In the genomic region with DNA sequence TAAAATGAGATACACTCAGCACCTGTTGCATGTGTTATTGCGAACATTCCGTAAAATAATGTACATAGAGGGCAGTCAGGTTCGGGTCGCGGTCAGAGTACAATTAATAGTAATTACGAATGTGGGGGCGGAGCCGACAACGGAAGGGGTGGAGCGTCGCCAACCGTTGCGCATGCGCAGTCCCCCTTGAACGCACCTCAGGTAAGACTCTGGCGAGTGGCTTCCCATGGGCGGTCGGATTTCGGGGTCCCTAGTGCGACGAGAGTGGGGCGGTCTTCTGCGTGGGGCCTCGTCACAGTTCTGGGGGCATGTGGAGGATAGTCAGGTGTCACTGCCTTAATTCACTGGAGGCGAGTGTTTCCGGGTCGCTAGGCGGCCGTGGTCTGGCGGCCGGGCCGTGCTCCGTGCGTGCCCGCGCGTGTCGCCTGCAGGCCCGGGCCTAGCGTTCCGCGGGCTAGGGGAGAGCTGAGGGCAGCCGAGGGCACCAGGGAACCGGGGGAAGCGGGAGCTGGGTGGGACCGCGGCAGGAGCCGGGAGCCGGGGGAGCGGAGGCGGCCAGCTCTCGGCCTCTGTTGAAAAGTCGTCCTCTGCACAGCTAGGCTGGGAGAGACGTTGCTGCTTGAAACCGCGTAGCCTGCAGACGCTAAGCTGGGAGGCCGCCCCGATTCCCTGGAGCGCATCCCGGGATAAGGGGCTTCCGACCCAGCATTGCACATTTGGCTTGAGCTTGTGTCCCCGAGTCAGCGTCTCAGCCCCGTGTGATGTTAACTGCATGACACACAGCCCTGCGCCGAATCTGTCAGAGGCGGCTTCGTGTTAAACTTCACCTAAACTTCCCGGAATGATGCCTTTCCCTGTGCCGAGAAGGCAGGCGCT, we compare ENCODE assay signal across 1 cellular context.
TF ChIP-seq lines count a peak whose summit lies in the region.

A gene (plus strand): TSS at position 177 of the 876 bp plus-strand sequence. CDS start 3,209 bp downstream, outside the sequence.

TF ChIP-seq in GM12878, 131 proteins besides CTCF, POLR2A, EP300 and RAD21 (continued from another document):
- TF ChIP-seq, protein P1, sequence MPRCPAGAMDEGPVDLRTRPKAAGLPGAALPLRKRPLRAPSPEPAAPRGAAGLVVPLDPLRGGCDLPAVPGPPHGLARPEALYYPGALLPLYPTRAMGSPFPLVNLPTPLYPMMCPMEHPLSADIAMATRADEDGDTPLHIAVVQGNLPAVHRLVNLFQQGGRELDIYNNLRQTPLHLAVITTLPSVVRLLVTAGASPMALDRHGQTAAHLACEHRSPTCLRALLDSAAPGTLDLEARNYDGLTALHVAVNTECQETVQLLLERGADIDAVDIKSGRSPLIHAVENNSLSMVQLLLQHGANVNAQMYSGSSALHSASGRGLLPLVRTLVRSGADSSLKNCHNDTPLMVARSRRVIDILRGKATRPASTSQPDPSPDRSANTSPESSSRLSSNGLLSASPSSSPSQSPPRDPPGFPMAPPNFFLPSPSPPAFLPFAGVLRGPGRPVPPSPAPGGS (IDR thresholded peaks at IDR 0.05; ENCODE audit: borderline replicate concordance, insufficient read depth, low read depth, low read length, poor library complexity, severe bottlenecking): no peak
- peak; percentile 50; the same call in 1 of the 2 replicates for TF ChIP-seq TAF1 (IDR thresholded peaks at IDR 0.05; ENCODE audit: borderline replicate concordance, low read depth, low read length)
- TF ChIP-seq BRCA1 (IDR thresholded peaks at IDR 0.05; ENCODE audit: low read depth, low read length): no peak
- TF ChIP-seq RUNX3 (IDR thresholded peaks at IDR 0.05; ENCODE audit: low read length): peak; percentile 68; the same call in 1 of the 2 replicates
- TF ChIP-seq NFIC (IDR thresholded peaks at IDR 0.05; ENCODE audit: low read depth, low read length): no peak
- TF ChIP-seq, protein P2, sequence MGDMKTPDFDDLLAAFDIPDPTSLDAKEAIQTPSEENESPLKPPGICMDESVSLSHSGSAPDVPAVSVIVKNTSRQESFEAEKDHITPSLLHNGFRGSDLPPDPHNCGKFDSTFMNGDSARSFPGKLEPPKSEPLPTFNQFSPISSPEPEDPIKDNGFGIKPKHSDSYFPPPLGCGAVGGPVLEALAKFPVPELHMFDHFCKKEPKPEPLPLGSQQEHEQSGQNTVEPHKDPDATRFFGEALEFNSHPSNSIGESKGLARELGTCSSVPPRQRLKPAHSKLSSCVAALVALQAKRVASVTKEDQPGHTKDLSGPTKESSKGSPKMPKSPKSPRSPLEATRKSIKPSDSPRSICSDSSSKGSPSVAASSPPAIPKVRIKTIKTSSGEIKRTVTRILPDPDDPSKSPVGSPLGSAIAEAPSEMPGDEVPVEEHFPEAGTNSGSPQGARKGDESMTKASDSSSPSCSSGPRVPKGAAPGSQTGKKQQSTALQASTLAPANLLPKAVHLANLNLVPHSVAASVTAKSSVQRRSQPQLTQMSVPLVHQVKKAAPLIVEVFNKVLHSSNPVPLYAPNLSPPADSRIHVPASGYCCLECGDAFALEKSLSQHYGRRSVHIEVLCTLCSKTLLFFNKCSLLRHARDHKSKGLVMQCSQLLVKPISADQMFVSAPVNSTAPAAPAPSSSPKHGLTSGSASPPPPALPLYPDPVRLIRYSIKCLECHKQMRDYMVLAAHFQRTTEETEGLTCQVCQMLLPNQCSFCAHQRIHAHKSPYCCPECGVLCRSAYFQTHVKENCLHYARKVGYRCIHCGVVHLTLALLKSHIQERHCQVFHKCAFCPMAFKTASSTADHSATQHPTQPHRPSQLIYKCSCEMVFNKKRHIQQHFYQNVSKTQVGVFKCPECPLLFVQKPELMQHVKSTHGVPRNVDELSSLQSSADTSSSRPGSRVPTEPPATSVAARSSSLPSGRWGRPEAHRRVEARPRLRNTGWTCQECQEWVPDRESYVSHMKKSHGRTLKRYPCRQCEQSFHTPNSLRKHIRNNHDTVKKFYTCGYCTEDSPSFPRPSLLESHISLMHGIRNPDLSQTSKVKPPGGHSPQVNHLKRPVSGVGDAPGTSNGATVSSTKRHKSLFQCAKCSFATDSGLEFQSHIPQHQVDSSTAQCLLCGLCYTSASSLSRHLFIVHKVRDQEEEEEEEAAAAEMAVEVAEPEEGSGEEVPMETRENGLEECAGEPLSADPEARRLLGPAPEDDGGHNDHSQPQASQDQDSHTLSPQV (IDR thresholded peaks at IDR 0.05): no peak
- TF ChIP-seq ZNF217 (IDR thresholded peaks at IDR 0.05): 0 out of 2 replicates have a peak, but pooled peaks have one; percentile 25
- TF ChIP-seq NFYA (IDR thresholded peaks at IDR 0.05; ENCODE audit: borderline replicate concordance, low read depth, low read length): no peak
- no peak for TF ChIP-seq TBL1XR1 (IDR thresholded peaks at IDR 0.05; ENCODE audit: low read depth, low read length)
- TF ChIP-seq, protein P3, sequence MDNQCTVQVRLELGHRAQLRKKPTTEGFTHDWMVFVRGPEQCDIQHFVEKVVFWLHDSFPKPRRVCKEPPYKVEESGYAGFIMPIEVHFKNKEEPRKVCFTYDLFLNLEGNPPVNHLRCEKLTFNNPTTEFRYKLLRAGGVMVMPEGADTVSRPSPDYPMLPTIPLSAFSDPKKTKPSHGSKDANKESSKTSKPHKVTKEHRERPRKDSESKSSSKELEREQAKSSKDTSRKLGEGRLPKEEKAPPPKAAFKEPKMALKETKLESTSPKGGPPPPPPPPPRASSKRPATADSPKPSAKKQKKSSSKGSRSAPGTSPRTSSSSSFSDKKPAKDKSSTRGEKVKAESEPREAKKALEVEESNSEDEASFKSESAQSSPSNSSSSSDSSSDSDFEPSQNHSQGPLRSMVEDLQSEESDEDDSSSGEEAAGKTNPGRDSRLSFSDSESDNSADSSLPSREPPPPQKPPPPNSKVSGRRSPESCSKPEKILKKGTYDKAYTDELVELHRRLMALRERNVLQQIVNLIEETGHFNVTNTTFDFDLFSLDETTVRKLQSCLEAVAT (IDR thresholded peaks at IDR 0.05): no peak
- no peak for TF ChIP-seq MYC (IDR thresholded peaks at IDR 0.05; ENCODE audit: insufficient read depth, insufficient read length, insufficient replicate concordance, low read length, severe bottlenecking)
- TF ChIP-seq, protein P4, sequence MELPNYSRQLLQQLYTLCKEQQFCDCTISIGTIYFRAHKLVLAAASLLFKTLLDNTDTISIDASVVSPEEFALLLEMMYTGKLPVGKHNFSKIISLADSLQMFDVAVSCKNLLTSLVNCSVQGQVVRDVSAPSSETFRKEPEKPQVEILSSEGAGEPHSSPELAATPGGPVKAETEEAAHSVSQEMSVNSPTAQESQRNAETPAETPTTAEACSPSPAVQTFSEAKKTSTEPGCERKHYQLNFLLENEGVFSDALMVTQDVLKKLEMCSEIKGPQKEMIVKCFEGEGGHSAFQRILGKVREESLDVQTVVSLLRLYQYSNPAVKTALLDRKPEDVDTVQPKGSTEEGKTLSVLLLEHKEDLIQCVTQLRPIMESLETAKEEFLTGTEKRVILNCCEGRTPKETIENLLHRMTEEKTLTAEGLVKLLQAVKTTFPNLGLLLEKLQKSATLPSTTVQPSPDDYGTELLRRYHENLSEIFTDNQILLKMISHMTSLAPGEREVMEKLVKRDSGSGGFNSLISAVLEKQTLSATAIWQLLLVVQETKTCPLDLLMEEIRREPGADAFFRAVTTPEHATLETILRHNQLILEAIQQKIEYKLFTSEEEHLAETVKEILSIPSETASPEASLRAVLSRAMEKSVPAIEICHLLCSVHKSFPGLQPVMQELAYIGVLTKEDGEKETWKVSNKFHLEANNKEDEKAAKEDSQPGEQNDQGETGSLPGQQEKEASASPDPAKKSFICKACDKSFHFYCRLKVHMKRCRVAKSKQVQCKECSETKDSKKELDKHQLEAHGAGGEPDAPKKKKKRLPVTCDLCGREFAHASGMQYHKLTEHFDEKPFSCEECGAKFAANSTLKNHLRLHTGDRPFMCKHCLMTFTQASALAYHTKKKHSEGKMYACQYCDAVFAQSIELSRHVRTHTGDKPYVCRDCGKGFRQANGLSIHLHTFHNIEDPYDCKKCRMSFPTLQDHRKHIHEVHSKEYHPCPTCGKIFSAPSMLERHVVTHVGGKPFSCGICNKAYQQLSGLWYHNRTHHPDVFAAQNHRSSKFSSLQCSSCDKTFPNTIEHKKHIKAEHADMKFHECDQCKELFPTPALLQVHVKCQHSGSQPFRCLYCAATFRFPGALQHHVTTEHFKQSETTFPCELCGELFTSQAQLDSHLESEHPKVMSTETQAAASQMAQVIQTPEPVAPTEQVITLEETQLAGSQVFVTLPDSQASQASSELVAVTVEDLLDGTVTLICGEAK (IDR thresholded peaks at IDR 0.05; ENCODE audit: borderline replicate concordance): peak; percentile 70; the same call in 1 of the 2 replicates
- TF ChIP-seq TCF12 (IDR thresholded peaks at IDR 0.05; ENCODE audit: low read depth, low read length): no peak
- TF ChIP-seq, protein P5, sequence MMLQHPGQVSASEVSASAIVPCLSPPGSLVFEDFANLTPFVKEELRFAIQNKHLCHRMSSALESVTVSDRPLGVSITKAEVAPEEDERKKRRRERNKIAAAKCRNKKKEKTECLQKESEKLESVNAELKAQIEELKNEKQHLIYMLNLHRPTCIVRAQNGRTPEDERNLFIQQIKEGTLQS (IDR thresholded peaks at IDR 0.05; ENCODE audit: borderline replicate concordance, extremely low read depth, low read depth, low read length): no peak
- TF ChIP-seq SIX5 (IDR thresholded peaks at IDR 0.05; ENCODE audit: low read depth, low read length, severe bottlenecking): no peak
- TF ChIP-seq MXI1 (IDR thresholded peaks at IDR 0.05; ENCODE audit: low read depth, low read length): no peak; the same call in 1 of the 2 replicates
- peak; percentile 11 to 71; a peak in 3 of 4 replicates for TF ChIP-seq BHLHE40 (IDR thresholded peaks at IDR 0.05; ENCODE audit: borderline replicate concordance in 1 of 2, low read depth in 2 of 2, low read length in 1 of 2)
- no peak for TF ChIP-seq EZH2 (IDR thresholded peaks at IDR 0.05; ENCODE audit: borderline replicate concordance, control insufficient read depth, low read depth, low read length)
